Comparison of ENCODE assay signal across 1 cellular context in genomic region chr1:36816348-36816747, GRCh38.
TF ChIP-seq lines count a peak whose summit lies in the region.

No MANE protein-coding gene starts in this region.

TF ChIP-seq in HepG2, 621 proteins besides CTCF, POLR2A, EP300 and RAD21 (continued from another document):
- TF ChIP-seq ZNF781 (CRISPR knock-in tag; IDR thresholded peaks at IDR 0.05; ENCODE audit: borderline replicate concordance, not compliant biosample characterization) (no peak), ZNF572 (CRISPR knock-in tag; IDR thresholded peaks at IDR 0.05) (no peak), MAFK (conservative IDR thresholded peaks at IDR 0.05 in 1 of 2, IDR thresholded peaks at IDR 0.05 in 1 of 2; ENCODE audit: low read length in 2 of 2) (peak; percentile 45 to 72; a peak in 3 of 4 replicates), ZNF451 (CRISPR knock-in tag; IDR thresholded peaks at IDR 0.05) (no peak)
